ENCODE assay signal across 1 cellular context in genomic region chr20:19885981-19886665, GRCh38.
TF ChIP-seq lines count a peak whose summit lies in the region.

No MANE protein-coding gene starts in this region.

TF ChIP-seq in GM23338, 12 proteins besides CTCF, POLR2A, EP300 and RAD21 (continued from another document):
- TF ChIP-seq, protein P1, sequence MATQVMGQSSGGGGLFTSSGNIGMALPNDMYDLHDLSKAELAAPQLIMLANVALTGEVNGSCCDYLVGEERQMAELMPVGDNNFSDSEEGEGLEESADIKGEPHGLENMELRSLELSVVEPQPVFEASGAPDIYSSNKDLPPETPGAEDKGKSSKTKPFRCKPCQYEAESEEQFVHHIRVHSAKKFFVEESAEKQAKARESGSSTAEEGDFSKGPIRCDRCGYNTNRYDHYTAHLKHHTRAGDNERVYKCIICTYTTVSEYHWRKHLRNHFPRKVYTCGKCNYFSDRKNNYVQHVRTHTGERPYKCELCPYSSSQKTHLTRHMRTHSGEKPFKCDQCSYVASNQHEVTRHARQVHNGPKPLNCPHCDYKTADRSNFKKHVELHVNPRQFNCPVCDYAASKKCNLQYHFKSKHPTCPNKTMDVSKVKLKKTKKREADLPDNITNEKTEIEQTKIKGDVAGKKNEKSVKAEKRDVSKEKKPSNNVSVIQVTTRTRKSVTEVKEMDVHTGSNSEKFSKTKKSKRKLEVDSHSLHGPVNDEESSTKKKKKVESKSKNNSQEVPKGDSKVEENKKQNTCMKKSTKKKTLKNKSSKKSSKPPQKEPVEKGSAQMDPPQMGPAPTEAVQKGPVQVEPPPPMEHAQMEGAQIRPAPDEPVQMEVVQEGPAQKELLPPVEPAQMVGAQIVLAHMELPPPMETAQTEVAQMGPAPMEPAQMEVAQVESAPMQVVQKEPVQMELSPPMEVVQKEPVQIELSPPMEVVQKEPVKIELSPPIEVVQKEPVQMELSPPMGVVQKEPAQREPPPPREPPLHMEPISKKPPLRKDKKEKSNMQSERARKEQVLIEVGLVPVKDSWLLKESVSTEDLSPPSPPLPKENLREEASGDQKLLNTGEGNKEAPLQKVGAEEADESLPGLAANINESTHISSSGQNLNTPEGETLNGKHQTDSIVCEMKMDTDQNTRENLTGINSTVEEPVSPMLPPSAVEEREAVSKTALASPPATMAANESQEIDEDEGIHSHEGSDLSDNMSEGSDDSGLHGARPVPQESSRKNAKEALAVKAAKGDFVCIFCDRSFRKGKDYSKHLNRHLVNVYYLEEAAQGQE (IDR thresholded peaks at IDR 0.05; ENCODE audit: unreplicated experiment) = no peak
- no peak for TF ChIP-seq STAT1 (IDR thresholded peaks at IDR 0.05; ENCODE audit: unreplicated experiment)
- no peak for TF ChIP-seq ZNF114 (CRISPR knock-in tag; IDR thresholded peaks at IDR 0.05)
- no peak for TF ChIP-seq ETS1 (IDR thresholded peaks at IDR 0.05)
- no peak for TF ChIP-seq EZH2 (IDR thresholded peaks at IDR 0.05; ENCODE audit: low read depth, unreplicated experiment)
TF ChIP-seq in GM23338: peak in this region for 0.
